Comparison of ENCODE assay signal across 8 cellular contexts in the genomic region with DNA sequence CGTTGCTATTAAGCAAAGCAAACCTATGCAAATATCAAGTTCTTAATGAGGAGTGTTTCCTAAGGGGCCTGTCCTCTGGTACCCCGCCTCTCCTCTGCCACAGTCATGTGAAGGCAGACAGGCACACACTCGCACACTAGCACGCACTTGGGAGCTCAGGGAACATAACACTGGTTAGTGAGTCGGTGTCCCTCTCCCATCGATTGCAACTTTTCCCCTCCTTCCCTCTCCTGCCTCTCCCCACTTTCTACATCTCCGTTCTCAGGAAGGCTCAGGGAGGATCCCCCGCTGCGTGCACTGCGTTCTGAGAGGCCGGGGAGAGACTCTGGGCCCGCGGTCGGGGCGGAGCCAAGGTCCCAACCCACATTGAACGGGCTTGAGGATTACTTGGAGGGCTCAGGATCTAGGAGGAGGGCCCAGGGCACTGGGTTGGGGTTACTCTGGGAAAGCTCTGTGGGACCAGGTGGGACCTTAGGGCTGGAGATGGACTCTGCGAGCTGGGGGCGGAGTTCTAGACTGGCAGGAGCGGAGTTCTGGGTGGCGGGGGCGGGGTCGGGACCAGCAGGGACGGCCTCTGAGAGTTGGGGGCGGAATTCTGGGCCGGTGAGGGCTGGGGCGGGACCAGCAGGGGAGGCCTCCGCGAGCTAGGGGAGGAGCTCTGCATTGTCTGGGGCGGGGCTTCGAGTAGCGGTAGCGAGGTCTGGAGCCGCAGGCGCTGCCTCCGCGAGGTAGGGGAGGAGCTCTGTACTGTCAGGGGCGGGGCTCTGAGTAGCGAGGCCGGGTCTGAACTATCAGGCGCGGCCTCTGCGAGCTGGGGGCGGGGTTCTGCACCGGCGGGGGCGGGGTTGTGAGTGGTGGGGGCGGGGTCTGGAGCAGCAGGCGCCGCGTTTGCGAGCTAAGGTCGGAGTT. TPM values are rescaled to one million over a fixed set of nuclear protein-coding genes. Genes with fewer than 3 reads are reported as not detected.
DNase-seq lines count a peak whose midpoint lies in the region; ATAC-seq and TF ChIP-seq lines count a peak whose summit lies in the region.

No MANE protein-coding gene starts in this region.

- peak overlapping the region; percentile 76 to 97 (median 89) for H3K27ac Mint-ChIP-seq in IgD-negative memory B cell

- POLR2A ChIA-PET in OCI-LY7 (lab: Charles Lee) = interaction anchor here (0.5 to 4.9 kb wide), 26 partner anchors 8 to 1406 kb away, joined by 3 to 24 read pairs (median 4); no protein-coding TSS in a partner anchor

- no peaks in the 10 kb centered on the region for H4K20me1 ChIP-seq in OCI-LY7 (ENCODE audit: insufficient read depth, low read length)

- peaks cover 2% of the 10 kb centered on the region for H3K27me3 Mint-ChIP-seq in IgD-negative memory B cell

- peak overlapping the region; percentile 97 for H3K4me2 ChIP-seq in OCI-LY7 (ENCODE audit: low read length)

- H2AFZ ChIP-seq in OCI-LY7 (ENCODE audit: low read length) = peak overlapping the region; percentile 92

- peaks cover 20% of the 10 kb centered on the region for H3K4me1 ChIP-seq in OCI-LY7 (ENCODE audit: insufficient read depth, low read length, poor library complexity, severe bottlenecking)

- TF ChIP-seq CTCF in OCI-LY7 (conservative IDR thresholded peaks at IDR 0.05; ENCODE audit: low read length) = no peak
- no peak for TF ChIP-seq CTCF in epithelial cell of proximal tubule (conservative IDR thresholded peaks at IDR 0.05; ENCODE audit: low read depth, low read length)

- DNase-seq in DMS153 (lab: John Stamatoyannopoulos, UW) (peak; percentile 94), OCI-LY7 (ENCODE audit: low spot score) (peak; percentile 97), activated T-cell treated with anti-CD3 and anti-CD28 coated beads for 4 hours (peak; percentile 98), epithelial cell of proximal tubule (ENCODE audit: low read depth) (no peak), mucosa of gallbladder (ENCODE audit: low spot score) (peak; percentile 99)
- peak; percentile 96 for DNase-seq in stimulated activated CD8-positive, alpha-beta memory T cell treated with anti-CD3 and anti-CD28 coated beads, Interleukin-4, amount 100 ng/mL, for 24 hours (ENCODE audit: low read depth)

- H3K9me3 ChIP-seq in OCI-LY7 (ENCODE audit: low read length) = no peaks in the 10 kb centered on the region

- ATAC-seq in GM21619 (IDR thresholded peaks at IDR 0.05; ENCODE audit: unreplicated experiment) = peak; percentile 88

- CTCF ChIA-PET in OCI-LY7 (lab: Charles Lee; ENCODE audit: unreplicated experiment) = interaction anchor here (0.6 to 2.4 kb wide), 6 partner anchors 11 to 1085 kb away, joined by 3 to 5 read pairs (median 4); no protein-coding TSS in a partner anchor

- no peaks in the 10 kb centered on the region for H3K9me2 ChIP-seq in OCI-LY7 (ENCODE audit: insufficient read depth, low read length)

- H3K36me3 ChIP-seq in OCI-LY7 (ENCODE audit: insufficient read depth, low read length) = no peaks in the 10 kb centered on the region

- H3K4me3 Mint-ChIP-seq in IgD-negative memory B cell = no peak overlapping the region

- peak overlapping the region; percentile 63 for H3K27ac ChIP-seq in OCI-LY7 (ENCODE audit: low read depth, low read length, poor library complexity, severe bottlenecking)

- no peaks in the 10 kb centered on the region for H3K9me3 Mint-ChIP-seq in IgD-negative memory B cell

- peaks cover 20% of the 10 kb centered on the region; the same call in 1 of the 2 replicates for H3K79me2 ChIP-seq in OCI-LY7 (ENCODE audit: insufficient read depth, low read depth, low read length)

- H3K4me1 Mint-ChIP-seq in IgD-negative memory B cell = peaks cover 7 to 8% (median 8%) of the 10 kb centered on the region in 3 donors

- H3K36me3 Mint-ChIP-seq in IgD-negative memory B cell = no peaks in the 10 kb centered on the region

- no TSS peak for BruUV-seq in OCI-LY7 (replicated peaks; lab: Mats Ljungman, UMichigan)

- H3K4me3 ChIP-seq in OCI-LY7 (ENCODE audit: low read depth, low read length, poor library complexity, severe bottlenecking) (peak overlapping the region; percentile 92), epithelial cell of proximal tubule (ENCODE audit: low read depth, low read length) (peak overlapping the region; percentile 83)

- intact Hi-C loops in OCI-LY7 (cut with micrococcal nuclease; ENCODE audit: unreplicated experiment) = loop anchor here (1.0 to 5.0 kb wide), 4 partner anchors 166 to 852 kb away; partner anchors contain the start of gene JAK1

RNA-seq across cellular contexts. Expression of gene LEPR, which starts 0.5 kb away (rescaled TPM):
- polyA plus RNA-seq in IgD-negative memory B cell = 0.40 TPM
- 0.63 and 0.67 TPM in 2 replicates for total RNA-seq in OCI-LY7 (2014; rRNA removed; shearing (Covaris generic))
- total RNA-seq in OCI-LY7 (2022) (0.68 and 1.0 TPM in 2 replicates), epithelial cell of proximal tubule (10.6 and 12.4 TPM in 2 replicates), mucosa of gallbladder (13.1 TPM)

RNA-seq across cellular contexts. Expression of gene LEPROT, which starts 0.5 kb away (rescaled TPM):
- 6.9 TPM for polyA plus RNA-seq in IgD-negative memory B cell
- 6.7 and 14.5 TPM in 2 replicates for total RNA-seq in OCI-LY7 (2014; rRNA removed; shearing (Covaris generic))
- total RNA-seq in OCI-LY7 (2022) = 20.5 and 22.7 TPM in 2 replicates
- total RNA-seq in epithelial cell of proximal tubule = 47.3 and 71.7 TPM in 2 replicates
- total RNA-seq in mucosa of gallbladder = 67.6 TPM
